ENCODE assay signal across 1 cellular context in the genomic region with DNA sequence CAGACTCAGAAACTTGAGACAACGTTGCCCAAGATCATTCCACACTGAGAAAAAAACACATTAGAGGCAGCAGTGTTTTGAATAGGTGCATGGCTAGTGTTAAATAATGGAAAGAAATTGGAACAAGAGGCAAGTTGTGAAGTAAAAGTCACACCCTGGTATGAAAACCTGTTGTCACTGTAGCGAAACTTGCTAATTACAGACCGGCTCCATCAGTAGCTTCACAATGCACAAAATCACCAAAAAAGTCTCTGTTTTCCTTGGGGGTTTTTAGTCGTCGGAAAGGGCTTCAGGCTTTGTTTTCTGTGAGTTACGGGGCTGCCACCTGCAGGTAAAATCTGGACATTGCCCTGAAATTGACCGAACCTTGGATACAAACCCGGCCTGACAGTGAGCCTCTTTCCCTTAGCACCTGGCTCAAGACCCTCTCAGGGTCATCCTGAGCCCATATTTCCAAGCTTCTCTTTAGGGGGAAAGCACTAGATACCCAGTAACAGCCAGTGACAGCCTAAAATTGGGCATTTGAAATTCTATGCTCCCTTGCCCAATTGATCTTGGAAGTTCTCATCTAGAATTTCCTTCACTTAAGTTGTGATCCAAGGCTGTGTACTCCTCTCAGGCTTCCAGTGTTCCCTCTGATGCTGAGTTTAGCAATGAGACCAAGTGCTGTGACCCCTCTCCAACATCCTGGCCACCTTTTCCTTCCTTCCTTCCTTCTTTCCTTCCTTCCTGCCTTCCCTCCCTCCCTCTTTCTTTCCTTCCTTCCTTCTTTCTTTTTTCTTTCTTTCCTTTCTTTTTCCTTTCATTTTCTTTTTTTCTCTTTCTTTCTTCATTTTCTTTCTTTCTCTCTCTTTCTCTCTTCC.
TF ChIP-seq lines count a peak whose summit lies in the region.

No MANE protein-coding gene starts in this region.

TF ChIP-seq in K562, 482 proteins besides CTCF, POLR2A, EP300 and RAD21 (continued from another document and continues in another):
- TF ChIP-seq, protein P1, sequence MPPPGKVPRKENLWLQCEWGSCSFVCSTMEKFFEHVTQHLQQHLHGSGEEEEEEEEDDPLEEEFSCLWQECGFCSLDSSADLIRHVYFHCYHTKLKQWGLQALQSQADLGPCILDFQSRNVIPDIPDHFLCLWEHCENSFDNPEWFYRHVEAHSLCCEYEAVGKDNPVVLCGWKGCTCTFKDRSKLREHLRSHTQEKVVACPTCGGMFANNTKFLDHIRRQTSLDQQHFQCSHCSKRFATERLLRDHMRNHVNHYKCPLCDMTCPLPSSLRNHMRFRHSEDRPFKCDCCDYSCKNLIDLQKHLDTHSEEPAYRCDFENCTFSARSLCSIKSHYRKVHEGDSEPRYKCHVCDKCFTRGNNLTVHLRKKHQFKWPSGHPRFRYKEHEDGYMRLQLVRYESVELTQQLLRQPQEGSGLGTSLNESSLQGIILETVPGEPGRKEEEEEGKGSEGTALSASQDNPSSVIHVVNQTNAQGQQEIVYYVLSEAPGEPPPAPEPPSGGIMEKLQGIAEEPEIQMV (tag; conservative IDR thresholded peaks at IDR 0.05; ENCODE audit: low read depth): no peak; the same call in 1 of the 2 replicates
- TF ChIP-seq ZNF589 (CRISPR knock-in tag; IDR thresholded peaks at IDR 0.05; ENCODE audit: low read depth) (no peak), GABPA (tag; conservative IDR thresholded peaks at IDR 0.05; ENCODE audit: low read depth) (no peak), FOXM1 (IDR thresholded peaks at IDR 0.05; ENCODE audit: low read depth) (no peak), FOXM1 (CRISPR knock-in tag; IDR thresholded peaks at IDR 0.05; ENCODE audit: low read depth) (no peak), ZBTB2 (IDR thresholded peaks at IDR 0.05) (no peak), ILF3 (IDR thresholded peaks at IDR 0.05; ENCODE audit: borderline replicate concordance) (no peak), NCOR1 (IDR thresholded peaks at IDR 0.05) (no peak), ZFP36 (IDR thresholded peaks at IDR 0.05; ENCODE audit: low read depth, low read length, partially characterized antibody) (no peak), ZNF449 (CRISPR knock-in tag; IDR thresholded peaks at IDR 0.05) (no peak), CC2D1A (IDR thresholded peaks at IDR 0.05) (peak; percentile 72; the same call in 1 of the 2 replicates), RBM14 (IDR thresholded peaks at IDR 0.05; ENCODE audit: borderline replicate concordance, insufficient read depth, low read depth, low read length) (no peak), SAFB (IDR thresholded peaks at IDR 0.05; ENCODE audit: borderline replicate concordance, low read depth, low read length) (no peak), ZNF76 (CRISPR knock-in tag; IDR thresholded peaks at IDR 0.05; ENCODE audit: borderline replicate concordance) (no peak), ZZZ3 (IDR thresholded peaks at IDR 0.05) (0 out of 2 replicates have a peak, but pooled peaks have one; percentile 21), TCF3 (CRISPR knock-in tag; IDR thresholded peaks at IDR 0.05) (no peak), TEAD1 (CRISPR knock-in tag; IDR thresholded peaks at IDR 0.05) (no peak), MLLT1 (IDR thresholded peaks at IDR 0.05) (peak in 1 of 2 experiments; percentile 26; a peak in 1 of 4 replicates), ZNF75A (CRISPR knock-in tag; IDR thresholded peaks at IDR 0.05) (no peak), MTA2 (IDR thresholded peaks at IDR 0.05; ENCODE audit: low read depth) (no peak), PHF8 (IDR thresholded peaks at IDR 0.05; ENCODE audit: borderline replicate concordance, low read length) (no peak), ZNF324 (CRISPR knock-in tag; IDR thresholded peaks at IDR 0.05) (no peak), RBM17 (IDR thresholded peaks at IDR 0.05; ENCODE audit: borderline replicate concordance, low read depth, low read length) (no peak), FOXA3 (CRISPR knock-in tag; conservative IDR thresholded peaks at IDR 0.05 in 1 of 2, IDR thresholded peaks at IDR 0.05 in 1 of 2) (no peak), NFE2 (IDR thresholded peaks at IDR 0.05; ENCODE audit: low read depth) (no peak), ZNF184 (CRISPR knock-in tag; IDR thresholded peaks at IDR 0.05) (no peak), SRSF3 (IDR thresholded peaks at IDR 0.05; ENCODE audit: insufficient read depth, low read length) (no peak), ATF6 (CRISPR knock-in tag; IDR thresholded peaks at IDR 0.05) (no peak), MCM3 (IDR thresholded peaks at IDR 0.05) (no peak), ZNF24 (IDR thresholded peaks at IDR 0.05) (peak; percentile 58; the same call in 1 of the 2 replicates), FUS (optimal IDR thresholded peaks at IDR 0.05; ENCODE audit: low read depth, low read length) (no peak), ZNF384 (IDR thresholded peaks at IDR 0.05; ENCODE audit: low read depth, low read length) (0 out of 2 replicates have a peak, but pooled peaks have one; percentile 40), DIDO1 (tag; IDR thresholded peaks at IDR 0.05; ENCODE audit: low read depth) (no peak), FOXK2 (conservative IDR thresholded peaks at IDR 0.05 in 1 of 2, IDR thresholded peaks at IDR 0.05 in 1 of 2; ENCODE audit: low read depth in 2 of 2) (peak in 1 of 2 experiments; percentile 24; a peak in 1 of 4 replicates), ZNF274 (IDR thresholded peaks at IDR 0.05; ENCODE audit: borderline replicate concordance, low read depth, low read length) (no peak), ARID2 (IDR thresholded peaks at IDR 0.05) (0 out of 2 replicates have a peak, but pooled peaks have one; percentile 49), JUN (IDR thresholded peaks at IDR 0.05; ENCODE audit: borderline replicate concordance, low read depth, low read length) (0 out of 2 replicates have a peak, but pooled peaks have one; percentile 17), JUN (CRISPR knock-in tag; IDR thresholded peaks at IDR 0.05; ENCODE audit: borderline replicate concordance) (no peak), NR2C2 (CRISPR knock-in tag; IDR thresholded peaks at IDR 0.05) (no peak), NR2C2 (tag; IDR thresholded peaks at IDR 0.05) (no peak), NCOA2 (IDR thresholded peaks at IDR 0.05; ENCODE audit: partially characterized antibody in 2 of 2) (no peak), CTBP1 (IDR thresholded peaks at IDR 0.05; ENCODE audit: borderline replicate concordance) (peak; percentile 51; the same call in 1 of the 2 replicates), CBX3 (IDR thresholded peaks at IDR 0.05; ENCODE audit: borderline replicate concordance in 1 of 2, low read length in 2 of 2) (no peak), ATF7 (IDR thresholded peaks at IDR 0.05) (peak; percentile 26; the same call in 1 of the 2 replicates), TCF7L2 (IDR thresholded peaks at IDR 0.05; ENCODE audit: low read depth, low read length) (no peak), TGIF2 (CRISPR knock-in tag; IDR thresholded peaks at IDR 0.05) (no peak), TAF9B (IDR thresholded peaks at IDR 0.05; ENCODE audit: partially characterized antibody) (peak; percentile 17), ZKSCAN1 (IDR thresholded peaks at IDR 0.05; ENCODE audit: low read depth, low read length) (no peak)
- TF ChIP-seq, protein P2, sequence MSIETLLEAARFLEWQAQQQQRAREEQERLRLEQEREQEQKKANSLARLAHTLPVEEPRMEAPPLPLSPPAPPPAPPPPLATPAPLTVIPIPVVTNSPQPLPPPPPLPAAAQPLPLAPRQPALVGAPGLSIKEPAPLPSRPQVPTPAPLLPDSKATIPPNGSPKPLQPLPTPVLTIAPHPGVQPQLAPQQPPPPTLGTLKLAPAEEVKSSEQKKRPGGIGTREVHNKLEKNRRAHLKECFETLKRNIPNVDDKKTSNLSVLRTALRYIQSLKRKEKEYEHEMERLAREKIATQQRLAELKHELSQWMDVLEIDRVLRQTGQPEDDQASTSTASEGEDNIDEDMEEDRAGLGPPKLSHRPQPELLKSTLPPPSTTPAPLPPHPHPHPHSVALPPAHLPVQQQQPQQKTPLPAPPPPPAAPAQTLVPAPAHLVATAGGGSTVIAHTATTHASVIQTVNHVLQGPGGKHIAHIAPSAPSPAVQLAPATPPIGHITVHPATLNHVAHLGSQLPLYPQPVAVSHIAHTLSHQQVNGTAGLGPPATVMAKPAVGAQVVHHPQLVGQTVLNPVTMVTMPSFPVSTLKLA (conservative IDR thresholded peaks at IDR 0.05): peak in 1 of 2 experiments; percentile 28; a peak in 1 of 4 replicates
- TF ChIP-seq, protein P3, sequence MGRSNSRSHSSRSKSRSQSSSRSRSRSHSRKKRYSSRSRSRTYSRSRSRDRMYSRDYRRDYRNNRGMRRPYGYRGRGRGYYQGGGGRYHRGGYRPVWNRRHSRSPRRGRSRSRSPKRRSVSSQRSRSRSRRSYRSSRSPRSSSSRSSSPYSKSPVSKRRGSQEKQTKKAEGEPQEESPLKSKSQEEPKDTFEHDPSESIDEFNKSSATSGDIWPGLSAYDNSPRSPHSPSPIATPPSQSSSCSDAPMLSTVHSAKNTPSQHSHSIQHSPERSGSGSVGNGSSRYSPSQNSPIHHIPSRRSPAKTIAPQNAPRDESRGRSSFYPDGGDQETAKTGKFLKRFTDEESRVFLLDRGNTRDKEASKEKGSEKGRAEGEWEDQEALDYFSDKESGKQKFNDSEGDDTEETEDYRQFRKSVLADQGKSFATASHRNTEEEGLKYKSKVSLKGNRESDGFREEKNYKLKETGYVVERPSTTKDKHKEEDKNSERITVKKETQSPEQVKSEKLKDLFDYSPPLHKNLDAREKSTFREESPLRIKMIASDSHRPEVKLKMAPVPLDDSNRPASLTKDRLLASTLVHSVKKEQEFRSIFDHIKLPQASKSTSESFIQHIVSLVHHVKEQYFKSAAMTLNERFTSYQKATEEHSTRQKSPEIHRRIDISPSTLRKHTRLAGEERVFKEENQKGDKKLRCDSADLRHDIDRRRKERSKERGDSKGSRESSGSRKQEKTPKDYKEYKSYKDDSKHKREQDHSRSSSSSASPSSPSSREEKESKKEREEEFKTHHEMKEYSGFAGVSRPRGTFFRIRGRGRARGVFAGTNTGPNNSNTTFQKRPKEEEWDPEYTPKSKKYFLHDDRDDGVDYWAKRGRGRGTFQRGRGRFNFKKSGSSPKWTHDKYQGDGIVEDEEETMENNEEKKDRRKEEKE (IDR thresholded peaks at IDR 0.05; ENCODE audit: borderline replicate concordance in 1 of 2, control insufficient read depth in 1 of 2, low read depth in 2 of 2, low read length in 1 of 2): no peak
- TF ChIP-seq, protein P4, sequence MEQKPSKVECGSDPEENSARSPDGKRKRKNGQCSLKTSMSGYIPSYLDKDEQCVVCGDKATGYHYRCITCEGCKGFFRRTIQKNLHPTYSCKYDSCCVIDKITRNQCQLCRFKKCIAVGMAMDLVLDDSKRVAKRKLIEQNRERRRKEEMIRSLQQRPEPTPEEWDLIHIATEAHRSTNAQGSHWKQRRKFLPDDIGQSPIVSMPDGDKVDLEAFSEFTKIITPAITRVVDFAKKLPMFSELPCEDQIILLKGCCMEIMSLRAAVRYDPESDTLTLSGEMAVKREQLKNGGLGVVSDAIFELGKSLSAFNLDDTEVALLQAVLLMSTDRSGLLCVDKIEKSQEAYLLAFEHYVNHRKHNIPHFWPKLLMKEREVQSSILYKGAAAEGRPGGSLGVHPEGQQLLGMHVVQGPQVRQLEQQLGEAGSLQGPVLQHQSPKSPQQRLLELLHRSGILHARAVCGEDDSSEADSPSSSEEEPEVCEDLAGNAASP (IDR thresholded peaks at IDR 0.05): no peak
